8 cellular contexts compared by ENCODE assay signal in the genomic region with DNA sequence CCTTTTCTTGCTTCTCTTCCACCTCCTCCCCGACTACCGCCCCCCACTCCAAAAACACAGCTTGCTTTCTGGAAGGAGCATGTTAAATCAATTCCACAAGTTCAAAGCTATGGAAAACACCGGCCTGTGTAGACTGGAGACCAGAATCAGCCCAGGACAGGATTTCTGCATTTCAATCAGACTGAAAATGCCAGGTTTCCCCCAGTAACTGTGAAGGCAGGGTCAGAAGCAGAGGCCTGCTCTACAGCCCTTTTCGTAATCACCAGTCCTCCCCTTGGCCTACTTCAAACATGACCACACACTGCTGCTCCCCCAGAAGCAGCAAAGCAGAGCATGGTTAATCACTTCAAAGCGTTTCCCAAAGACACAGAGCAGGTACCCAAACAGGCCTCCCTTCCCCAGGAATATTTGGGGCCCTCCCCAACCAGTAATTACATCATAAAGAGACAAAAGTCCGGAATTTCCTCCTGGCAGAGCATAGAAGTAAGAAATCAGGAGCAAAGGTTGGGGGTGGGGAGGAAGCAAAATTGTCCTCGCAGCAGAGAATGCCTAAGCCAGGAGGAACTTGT. TPM values are rescaled to one million over a fixed set of nuclear protein-coding genes. Genes with fewer than 3 reads are reported as not detected.
DNase-seq lines count a peak whose midpoint lies in the region; ATAC-seq, FAIRE-seq and TF ChIP-seq lines count a peak whose summit lies in the region.

No MANE protein-coding gene starts in this region.

- ATAC-seq in GM19452 (IDR thresholded peaks at IDR 0.05; ENCODE audit: unreplicated experiment): no peak

- H3K9me3 ChIP-seq in HUES64 (ENCODE audit: insufficient read depth, low read depth, low read length) (no peaks in the 10 kb centered on the region), keratinocyte (ENCODE audit: control insufficient read depth, low read depth, low read length) (no peaks in the 10 kb centered on the region), suprapubic skin (no peaks in the 10 kb centered on the region)

- no peaks in the 10 kb centered on the region for H3K27me3 ChIP-seq in HUES64 (ENCODE audit: insufficient read depth, low read length)
- H3K27me3 ChIP-seq in brain microvascular endothelial cell (replicated peaks): no peaks in the 10 kb centered on the region
- H3K27me3 ChIP-seq in keratinocyte (ENCODE audit: control insufficient read depth, extremely low read depth, insufficient read depth, low read length): no peaks in the 10 kb centered on the region
- H3K27me3 ChIP-seq in suprapubic skin: no peaks in the 10 kb centered on the region

- H3K4me1 ChIP-seq in HUES64 (ENCODE audit: insufficient read depth, low read length): peaks cover 77% of the 10 kb centered on the region
- peaks cover 69% of the 10 kb centered on the region for H3K4me1 ChIP-seq in keratinocyte (ENCODE audit: control insufficient read depth, extremely low read depth, insufficient read depth, low read length)
- H3K4me1 ChIP-seq in suprapubic skin: peaks cover 81% of the 10 kb centered on the region

- H3K36me3 ChIP-seq in HUES64 (ENCODE audit: insufficient read depth, low read length): no peaks in the 10 kb centered on the region
- peaks cover 4% of the 10 kb centered on the region for H3K36me3 ChIP-seq in brain microvascular endothelial cell (replicated peaks)
- peaks cover 6 to 14% of the 10 kb centered on the region in 2 experiments for H3K36me3 ChIP-seq in keratinocyte (ENCODE audit: control insufficient read depth in 2 of 2, extremely low read depth in 1 of 2, insufficient read depth in 2 of 2, low read length in 2 of 2)
- H3K36me3 ChIP-seq in suprapubic skin: no peaks in the 10 kb centered on the region

- H3K79me2 ChIP-seq in keratinocyte (ENCODE audit: control insufficient read depth, insufficient read depth, low read length): peaks cover 61% of the 10 kb centered on the region

- no peaks in the 10 kb centered on the region for H4K20me1 ChIP-seq in keratinocyte (ENCODE audit: control insufficient read depth, extremely low read depth, insufficient read depth, low read length)

- no peaks in the 10 kb centered on the region for H3K9me1 ChIP-seq in keratinocyte (ENCODE audit: control insufficient read depth, extremely low read depth, insufficient read depth, low read length)

- H3K9ac ChIP-seq in HUES64 (ENCODE audit: low read depth, low read length) (peak overlapping the region; percentile 91), keratinocyte (ENCODE audit: control insufficient read depth, extremely low read depth, insufficient read depth, low read length) (peak overlapping the region; percentile 96)

- H2AFZ ChIP-seq in keratinocyte (ENCODE audit: control insufficient read depth, low read length): no peak overlapping the region

- dilution Hi-C loops in keratinocyte (cut with MboI; ENCODE audit: extremely low pct_ligation_motif_present, low sequenced_read_pairs): no loop called here

- no peak for FAIRE-seq in keratinocyte (lab: Jason Lieb, UNC)

- TF ChIP-seq POLR2A in suprapubic skin (IDR thresholded peaks at IDR 0.05): no peak

- H3K4me2 ChIP-seq in keratinocyte (ENCODE audit: control insufficient read depth, extremely low read depth, insufficient read depth, low read depth, low read length): peak overlapping the region; percentile 93

- peak overlapping the region; percentile 98 for H3K27ac ChIP-seq in HUES64 (ENCODE audit: low read depth, low read length)
- H3K27ac ChIP-seq in brain microvascular endothelial cell: peak overlapping the region; percentile 99
- H3K27ac ChIP-seq in keratinocyte (ENCODE audit: control insufficient read depth, insufficient read depth, low read length): peak overlapping the region; percentile 91
- peak overlapping the region; percentile 97 for H3K27ac ChIP-seq in suprapubic skin

- DNase-seq in A172 (ENCODE audit: low spot score) (peak; percentile 52), brain microvascular endothelial cell (peak; percentile 68), keratinocyte (ENCODE audit: low read depth, low spot score) (peak; percentile 49), suprapubic skin (ENCODE audit: low spot score in 2 of 2) (peak in 1 of 2 donors; percentile 73)
- no peak for DNase-seq in stimulated activated CD4-positive, alpha-beta T cell treated with anti-CD3 and anti-CD28 coated beads, Interleukin-15, amount 100 ng/mL, for 24 hours
- no peak for DNase-seq in stimulated activated CD4-positive, alpha-beta T cell treated with anti-CD3 and anti-CD28 coated beads, Interleukin-4, amount 100 ng/mL, for 4 hours

- in situ Hi-C loops in brain microvascular endothelial cell (cut with HindIII; ENCODE audit: low pct_ligation_motif_present, low sequenced_read_pairs): no loop called here

- no peak for TF ChIP-seq EP300 in suprapubic skin (IDR thresholded peaks at IDR 0.05)

- no peak for TF ChIP-seq CTCF in brain microvascular endothelial cell (IDR thresholded peaks at IDR 0.05; ENCODE audit: low read depth, low read length, missing control alignments)
- no peak for TF ChIP-seq CTCF in keratinocyte (optimal IDR thresholded peaks at IDR 0.05 in 1 of 3, IDR thresholded peaks at IDR 0.05 in 1 of 3, conservative IDR thresholded peaks at IDR 0.05 in 1 of 3; ENCODE audit: extremely low read depth in 1 of 3, insufficient read depth in 2 of 3, low read length in 3 of 3)
- TF ChIP-seq CTCF in suprapubic skin (IDR thresholded peaks at IDR 0.05): no peak

- H3K4me3 ChIP-seq in HUES64 (ENCODE audit: low read length) (peak overlapping the region; percentile 44), brain microvascular endothelial cell (ENCODE audit: low read depth, low read length) (no peak overlapping the region), keratinocyte (ENCODE audit: control insufficient read depth in 2 of 3, extremely low read depth in 1 of 3, insufficient read depth in 2 of 3, low read depth in 1 of 3, low read length in 3 of 3) (peak overlapping the region; percentile 25 to 73 (median 72)), suprapubic skin (peak overlapping the region; percentile 37)

- WGBS in HUES64: 8% methylated on average over 7 of the region's 7 CpGs
- WGBS in suprapubic skin: 21% methylated on average over 7 of the region's 7 CpGs

RNA-seq across cellular contexts. Expression of gene ZMYND8, which starts 38.4 kb away (rescaled TPM):
- total RNA-seq in A172 (2014; rRNA removed; shearing (Covaris generic)): 19.6 and 22.1 TPM in 2 replicates
- 61.7 TPM for polyA plus RNA-seq in HUES64 (2013, experiment 1 of 2)
- 67.8 TPM for polyA plus RNA-seq in HUES64 (2013, experiment 2 of 2)
- polyA plus RNA-seq in keratinocyte: 30.0 to 42.6 TPM (median 39.8 TPM) in 3 replicates
- 49.3 TPM for polyA plus RNA-seq in keratinocyte (2011; ENCODE audit: low read depth)
- polyA plus RNA-seq in keratinocyte (2011; cell fraction: cytosol; rRNA removed): 21.6 and 26.9 TPM in 2 replicates
- polyA plus RNA-seq in keratinocyte (2011; cell fraction: nucleus; rRNA removed): 95.0 and 95.8 TPM in 2 replicates
- 34.7 and 37.8 TPM in 2 replicates for polyA plus RNA-seq in keratinocyte (2012; ENCODE audit: low replicate concordance)
- polyA minus RNA-seq in keratinocyte: 40.3 to 48.9 TPM (median 40.8 TPM) in 3 replicates
- 21.7 TPM for polyA minus RNA-seq in keratinocyte (2011; cell fraction: cytosol; rRNA and poly(A)+ RNA removed)
- 51.6 and 102 TPM in 2 replicates for polyA minus RNA-seq in keratinocyte (2011; cell fraction: nucleus; rRNA and poly(A)+ RNA removed)
- total RNA-seq in suprapubic skin: 100 to 1,000 TPM in 1 of 4 donors, 10 to 100 TPM in 3; 48.5 to 169 (median 54.1) TPM

Comparison
In these comparisons a context has a peak if more than half of its experiments do, and no peak if none do; other contexts are left out.
1. DNase-seq: peak in A172 (single experiment), brain microvascular endothelial cell (single experiment) and keratinocyte (single experiment); none in stimulated activated CD4-positive, alpha-beta T cell treated with anti-CD3 and anti-CD28 coated beads, Interleukin-15, amount 100 ng/mL, for 24 hours (single experiment) and stimulated activated CD4-positive, alpha-beta T cell treated with anti-CD3 and anti-CD28 coated beads, Interleukin-4, amount 100 ng/mL, for 4 hours (0 of 2).
2. Peak in every context shown above with its lines, with median percentiles within 50 percentile points of each other: H3K27ac ChIP-seq.